Comparison of ENCODE assay signal across 8 cellular contexts in genomic region chr7:74449809-74450397, GRCh38. TPM values are rescaled to one million over a fixed set of nuclear protein-coding genes. Genes with fewer than 3 reads are reported as not detected.
DNase-seq lines count a peak whose midpoint lies in the region; ATAC-seq, FAIRE-seq and TF ChIP-seq lines count a peak whose summit lies in the region.

No MANE protein-coding gene starts in this region.

- no peaks in the 10 kb centered on the region; the same call in 1 of the 2 replicates for H3K36me3 ChIP-seq in OCI-LY1 (ENCODE audit: insufficient read depth, low read length)
- H3K36me3 ChIP-seq in neural progenitor cell: no peaks in the 10 kb centered on the region
- H3K36me3 ChIP-seq in thyroid gland: no peaks in the 10 kb centered on the region

- intact Hi-C loops in thyroid gland (cut with DNase I): loop anchor here (10.0 kb wide), 1 partner anchor 115 kb away; no protein-coding TSS in a partner anchor

- no peaks in the 10 kb centered on the region for H3K9me3 ChIP-seq in OCI-LY1 (ENCODE audit: low read length)
- H3K9me3 ChIP-seq in neural progenitor cell (ENCODE audit: low read depth): no peaks in the 10 kb centered on the region
- H3K9me3 ChIP-seq in thyroid gland: no peaks in the 10 kb centered on the region

- DNase-seq in ACHN: peak; percentile 71
- peak; percentile 66 for DNase-seq in GM18507 (ENCODE audit: extremely low spot score, insufficient read length, low read depth)
- peak; percentile 58 for DNase-seq in activated T-cell treated with anti-CD3 and anti-CD28 coated beads for 24 hours (ENCODE audit: low read depth)
- DNase-seq in fibroblast of gingiva (ENCODE audit: low read depth): peak; percentile 30
- peak; percentile 80 for DNase-seq in neural progenitor cell (ENCODE audit: low spot score)
- DNase-seq in thyroid gland: peak; percentile 34 to 41

- H3K79me2 ChIP-seq in OCI-LY1 (ENCODE audit: insufficient read depth, low read length): no peaks in the 10 kb centered on the region
- peaks cover 16% of the 10 kb centered on the region for H3K79me2 ChIP-seq in neural progenitor cell (ENCODE audit: low read depth)

- H3K27ac Mint-ChIP-seq in neural progenitor cell: no peak overlapping the region

- H3K36me3 Mint-ChIP-seq in neural progenitor cell: no peaks in the 10 kb centered on the region

- TF ChIP-seq CTCF in OCI-LY1 (IDR thresholded peaks at IDR 0.05; ENCODE audit: low read length) (peak; percentile 91), neural progenitor cell (IDR thresholded peaks at IDR 0.05) (peak; percentile 80), thyroid gland (IDR thresholded peaks at IDR 0.05) (peak; percentile 41 to 79 (median 63))

- peaks cover 19% of the 10 kb centered on the region for H3K4me1 Mint-ChIP-seq in neural progenitor cell

- ATAC-seq in GM21360 (IDR thresholded peaks at IDR 0.05; ENCODE audit: unreplicated experiment): no peak

- H3K27ac ChIP-seq in OCI-LY1 (ENCODE audit: low read depth, low read length, poor library complexity, severe bottlenecking): no peak overlapping the region
- no peak overlapping the region for H3K27ac ChIP-seq in neural progenitor cell
- H3K27ac ChIP-seq in thyroid gland: no peak overlapping the region

- H2AFZ ChIP-seq in OCI-LY1 (ENCODE audit: low read length): no peak overlapping the region
- H2AFZ ChIP-seq in neural progenitor cell (replicated peaks): no peak overlapping the region

- no peak overlapping the region for H3K9ac ChIP-seq in OCI-LY1 (ENCODE audit: low read length)
- H3K9ac ChIP-seq in neural progenitor cell: no peak overlapping the region

- H3K4me1 ChIP-seq in OCI-LY1 (ENCODE audit: insufficient read depth, low read length, severe bottlenecking) (no peaks in the 10 kb centered on the region), neural progenitor cell (peaks cover 1% of the 10 kb centered on the region), thyroid gland (peaks cover 5 to 9% of the 10 kb centered on the region in 2 donors)

- 84 to 85% methylated on average over 10 to 12 of the region's 15 CpGs for WGBS in thyroid gland, 2 donors

- H4K20me1 ChIP-seq in OCI-LY1 (ENCODE audit: insufficient read depth, low read length) (no peaks in the 10 kb centered on the region), neural progenitor cell (ENCODE audit: low read depth) (peaks cover 5% of the 10 kb centered on the region)

- no peaks in the 10 kb centered on the region for H3K9me2 ChIP-seq in OCI-LY1 (ENCODE audit: low read depth, low read length)

- peaks cover 15% of the 10 kb centered on the region for H3K27me3 Mint-ChIP-seq in neural progenitor cell (ENCODE audit: insufficient read depth, low read depth)

- H3K4me3 ChIP-seq in OCI-LY1 (ENCODE audit: low read depth, low read length, poor library complexity, severe bottlenecking): no peak overlapping the region
- H3K4me3 ChIP-seq in neural progenitor cell: no peak overlapping the region
- no peak overlapping the region for H3K4me3 ChIP-seq in thyroid gland (replicated peaks in 1 of 3)

- no peak overlapping the region for H3K4me2 ChIP-seq in OCI-LY1 (ENCODE audit: low read length)
- H3K4me2 ChIP-seq in neural progenitor cell: no peak overlapping the region

- in situ Hi-C loops in ACHN (cut with HindIII; ENCODE audit: low pct_ligation_motif_present, low pct_unique_long_range_greater_than_20kb, low sequenced_read_pairs): no loop called here

- H3K9me3 Mint-ChIP-seq in neural progenitor cell: no peaks in the 10 kb centered on the region

- H3F3A ChIP-seq in OCI-LY1 (ENCODE audit: insufficient read depth, low read length): no peaks in the 10 kb centered on the region
- H3F3A ChIP-seq in neural progenitor cell (ENCODE audit: low read depth): peaks cover 5% of the 10 kb centered on the region

- TF ChIP-seq POLR2A in thyroid gland (IDR thresholded peaks at IDR 0.05): no peak

- peaks cover 8% of the 10 kb centered on the region; the same call in 1 of the 2 replicates for H3K27me3 ChIP-seq in OCI-LY1 (ENCODE audit: insufficient read depth, low read length)
- no peaks in the 10 kb centered on the region for H3K27me3 ChIP-seq in neural progenitor cell
- no peaks in the 10 kb centered on the region for H3K27me3 ChIP-seq in thyroid gland

- peak overlapping the region; percentile 33 for H3K4me3 Mint-ChIP-seq in neural progenitor cell

- FAIRE-seq in GM18507 (lab: Jason Lieb, UNC): peak; percentile 35

RNA-seq across cellular contexts. Expression of gene GTF2IRD1, which starts 3.8 kb away (rescaled TPM):
- 25.6 and 48.5 TPM in 2 replicates for total RNA-seq in neural progenitor cell (ENCODE audit: low replicate concordance)
- 10 to 100 TPM; 28.1 to 41.1 (median 31.0) TPM for total RNA-seq in thyroid gland

Comparison
In these comparisons a context has a peak if more than half of its experiments do, and no peak if none do; other contexts are left out.
1. DNase-seq: peak in every context shown above with its lines; median percentile 80 in neural progenitor cell; 71 in ACHN; 66 in GM18507; 58 in activated T-cell treated with anti-CD3 and anti-CD28 coated beads for 24 hours; 38 in thyroid gland; 30 in fibroblast of gingiva.